Comparison of ENCODE assay signal across 14 cellular contexts in the genomic region with DNA sequence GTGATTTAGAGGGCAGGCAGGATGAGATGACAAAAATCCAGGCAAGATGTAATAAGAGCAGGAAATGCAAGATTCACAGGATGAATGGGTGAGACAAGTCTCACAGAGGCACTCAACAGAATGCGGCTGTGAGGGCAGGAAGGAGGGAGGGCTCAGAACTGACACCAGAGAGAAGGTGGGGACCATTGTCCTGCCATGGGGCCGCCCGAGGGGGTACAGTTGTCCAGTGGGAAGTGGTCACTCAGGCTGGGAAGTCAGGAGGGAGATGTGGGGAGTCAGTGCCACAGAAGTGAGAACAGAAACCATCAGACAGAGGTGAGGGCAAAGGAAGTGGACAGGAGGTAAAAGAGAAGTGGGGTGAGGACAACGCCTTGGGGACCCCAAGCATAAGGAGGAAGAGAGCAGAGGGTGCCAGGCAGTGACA. TPM values are rescaled to one million over a fixed set of nuclear protein-coding genes. Genes with fewer than 3 reads are reported as not detected.
DNase-seq lines count a peak whose midpoint lies in the region; ATAC-seq, FAIRE-seq and TF ChIP-seq lines count a peak whose summit lies in the region.
"Had no signal": no experiment of that assay in that cellular context is flagged by ENCODE, and none has a peak within 500 bp of the region (broad histone marks: within the 10 kb centered on the region; RNA-seq: fewer than 3 reads in every experiment).

No MANE protein-coding gene starts in this region.

- no peak overlapping the region for H3K9ac ChIP-seq in astrocyte (ENCODE audit: low read length)

- no peak overlapping the region for H2AFZ ChIP-seq in astrocyte (ENCODE audit: low read depth, low read length)

- no peaks in the 10 kb centered on the region for H3K9me3 Mint-ChIP-seq in CD4-positive, alpha-beta memory T cell
- H3K9me3 Mint-ChIP-seq in astrocyte (ENCODE audit: unreplicated experiment) (peaks cover 2% of the 10 kb centered on the region), nephron progenitor cell (no peaks in the 10 kb centered on the region)
- H3K9me3 Mint-ChIP-seq: CD4-positive, alpha-beta T cell had no signal

- TF ChIP-seq POLR2A in heart left ventricle (IDR thresholded peaks at IDR 0.05) = no peak

- no peak for ATAC-seq in heart left ventricle
- no peak for ATAC-seq in HG02798 (IDR thresholded peaks at IDR 0.05; ENCODE audit: poor library complexity, unreplicated experiment)
- no peak for ATAC-seq in esophagus mucosa
- ATAC-seq: activated CD4-positive, alpha-beta T cell treated with anti-CD3 and anti-CD28 coated beads for 36 hours; body of pancreas had no signal

- H3K4me3 Mint-ChIP-seq in CD4-positive, alpha-beta memory T cell = peak overlapping the region in 5 of 8 donors; percentile 1 to 64 (median 30)
- H3K4me3 Mint-ChIP-seq in astrocyte (ENCODE audit: unreplicated experiment) (no peak overlapping the region), nephron progenitor cell (no peak overlapping the region)
- H3K4me3 Mint-ChIP-seq: activated CD4-positive, alpha-beta T cell treated with anti-CD3 and anti-CD28 coated beads for 36 hours; CD4-positive, alpha-beta T cell had no signal

- POLR2A ChIA-PET in CD4-positive, alpha-beta memory T cell (lab: Charles Lee; ENCODE audit: partially characterized antibody) = no interaction called here

- H3K79me2 ChIP-seq in astrocyte (ENCODE audit: insufficient read depth, low read length) = no peaks in the 10 kb centered on the region

- H3K9me3 ChIP-seq in CD4-positive, alpha-beta memory T cell (ENCODE audit: control insufficient read depth in 1 of 2, low read length in 2 of 2) = no peaks in the 10 kb centered on the region
- H3K9me3 ChIP-seq in astrocyte (ENCODE audit: insufficient read depth, low read depth, low read length) (no peaks in the 10 kb centered on the region), heart left ventricle (no peaks in the 10 kb centered on the region)
- H3K9me3 ChIP-seq: body of pancreas had no signal

- FAIRE-seq in astrocyte (lab: Jason Lieb, UNC) = no peak

- no peaks in the 10 kb centered on the region for H3K27me3 Mint-ChIP-seq in CD4-positive, alpha-beta memory T cell
- H3K27me3 Mint-ChIP-seq in astrocyte (ENCODE audit: low read depth, unreplicated experiment) (no peaks in the 10 kb centered on the region), nephron progenitor cell (ENCODE audit: low read depth, poor library complexity) (peaks cover 3% of the 10 kb centered on the region)
- H3K27me3 Mint-ChIP-seq: activated CD4-positive, alpha-beta T cell treated with anti-CD3 and anti-CD28 coated beads for 36 hours had no signal

- H4K20me1 ChIP-seq in astrocyte (ENCODE audit: insufficient read depth, low read length) = no peaks in the 10 kb centered on the region

- peak overlapping the region in 6 of 7 donors; percentile 13 to 81 (median 57) for H3K27ac Mint-ChIP-seq in CD4-positive, alpha-beta memory T cell
- H3K27ac Mint-ChIP-seq in astrocyte (ENCODE audit: unreplicated experiment) = peak overlapping the region; percentile 15
- H3K27ac Mint-ChIP-seq in nephron progenitor cell = peak overlapping the region; percentile 86
- H3K27ac Mint-ChIP-seq: activated CD4-positive, alpha-beta T cell treated with anti-CD3 and anti-CD28 coated beads for 36 hours; CD4-positive, alpha-beta T cell had no signal

- no peak overlapping the region for H3K4me2 ChIP-seq in astrocyte (ENCODE audit: low read length)

- H3K4me3 ChIP-seq in CD4-positive, alpha-beta memory T cell (ENCODE audit: low read length in 2 of 2) = no peak overlapping the region
- H3K4me3 ChIP-seq in astrocyte (ENCODE audit: insufficient read depth, low read depth, low read length) = no peak overlapping the region
- H3K4me3 ChIP-seq in heart left ventricle = no peak overlapping the region
- H3K4me3 ChIP-seq: body of pancreas had no signal

- TF ChIP-seq CTCF in astrocyte (IDR thresholded peaks at IDR 0.05; ENCODE audit: insufficient read depth, low read depth, low read length) = no peak
- TF ChIP-seq CTCF in nephron progenitor cell (IDR thresholded peaks at IDR 0.05) = no peak
- no peak for TF ChIP-seq CTCF in heart left ventricle (IDR thresholded peaks at IDR 0.05)

- 62 to 73% (median 67%) methylated on average over 4 of the region's 4 CpGs for WGBS in heart left ventricle, 4 donors

- H3K36me3 Mint-ChIP-seq in CD4-positive, alpha-beta memory T cell = no peaks in the 10 kb centered on the region
- H3K36me3 Mint-ChIP-seq in astrocyte (ENCODE audit: low read depth, unreplicated experiment) (peaks cover 3% of the 10 kb centered on the region), nephron progenitor cell (ENCODE audit: low read depth) (peaks cover 6% of the 10 kb centered on the region)

- H3K27me3 ChIP-seq in CD4-positive, alpha-beta memory T cell (ENCODE audit: insufficient read depth, low read length) = no peaks in the 10 kb centered on the region
- H3K27me3 ChIP-seq in astrocyte (ENCODE audit: insufficient read depth, low read length) (no peaks in the 10 kb centered on the region), heart left ventricle (no peaks in the 10 kb centered on the region)
- H3K27me3 ChIP-seq: body of pancreas had no signal

- CTCF ChIA-PET in CD4-positive, alpha-beta memory T cell (lab: Charles Lee; ENCODE audit: partially characterized antibody) = no interaction called here

- peaks cover 29% of the 10 kb centered on the region for H3K4me1 ChIP-seq in CD4-positive, alpha-beta memory T cell (ENCODE audit: insufficient read depth, low read length)
- H3K4me1 ChIP-seq in astrocyte (ENCODE audit: insufficient read depth, low read length) = peaks cover 29% of the 10 kb centered on the region
- peaks cover 0 to 25% (median 13%) of the 10 kb centered on the region in 12 donors for H3K4me1 ChIP-seq in heart left ventricle

- no peak overlapping the region for H3K27ac ChIP-seq in CD4-positive, alpha-beta memory T cell (ENCODE audit: low read depth, low read length)
- no peak overlapping the region for H3K27ac ChIP-seq in astrocyte (ENCODE audit: low read depth, low read length)
- H3K27ac ChIP-seq in heart left ventricle = peak overlapping the region in 1 of 12 donors; percentile 15
- H3K27ac ChIP-seq: body of pancreas had no signal

- intact Hi-C loops in CD4-positive, alpha-beta memory T cell (cut with micrococcal nuclease) = no loop called here
- intact Hi-C loops in heart left ventricle (cut with DNase I) = loop anchor here in 4 of 10 donors (10.0 kb wide), 4 partner anchors 65 to 115 kb away; no protein-coding TSS in a partner anchor

- no peak for DNase-seq in CD4-positive, alpha-beta memory T cell
- DNase-seq in MV-4-11 (lab: John Stamatoyannopoulos, UW) (peak; percentile 72), astrocyte (ENCODE audit: low read depth) (no peak), nephron progenitor cell (no peak), middle frontal gyrus (ENCODE audit: extremely low spot score, low spot score) (no peak), heart left ventricle (no peak)
- DNase-seq: activated CD4-positive, alpha-beta T cell treated with anti-CD3 and anti-CD28 coated beads for 36 hours; body of pancreas; CD4-positive, alpha-beta T cell; NCI-H2029 treated with DMSO at 0.1 percent for 48 hours; NCI-H82; Right ventricle myocardium superior had no signal

- peaks cover 16 to 30% (median 22%) of the 10 kb centered on the region in 4 donors for H3K4me1 Mint-ChIP-seq in CD4-positive, alpha-beta memory T cell
- peaks cover 25% of the 10 kb centered on the region for H3K4me1 Mint-ChIP-seq in astrocyte (ENCODE audit: low read depth, unreplicated experiment)
- H3K4me1 Mint-ChIP-seq in nephron progenitor cell = peaks cover 50% of the 10 kb centered on the region

- H3K36me3 ChIP-seq in CD4-positive, alpha-beta memory T cell (ENCODE audit: insufficient read depth, low read length) = no peaks in the 10 kb centered on the region
- H3K36me3 ChIP-seq in astrocyte (ENCODE audit: insufficient read depth, low read length) (no peaks in the 10 kb centered on the region), heart left ventricle (peaks cover 0 to 16% (median 0%) of the 10 kb centered on the region in 9 donors)

RNA-seq across cellular contexts. Expression of a gene that starts 8.9 kb away (rescaled TPM):
- total RNA-seq in CD4-positive, alpha-beta memory T cell = 1 to 10 TPM; 3.1 to 3.5 TPM
- polyA plus RNA-seq in CD4-positive, alpha-beta memory T cell = 1 to 10 TPM in 1 of 2 donors, not detected in 1; 2.2 TPM
- total RNA-seq in astrocyte (14.0 and 15.4 TPM in 2 replicates), heart left ventricle (10 to 100 TPM; 13.4 to 36.4 (median 26.1) TPM), esophagus mucosa (5.4 TPM)
- polyA plus RNA-seq in heart left ventricle = 10 to 100 TPM in 1 of 2 donors, 1 to 10 TPM in 1; 5.9 to 10.2 TPM

RNA-seq across cellular contexts. Expression of a gene that starts 42.1 kb away (rescaled TPM):
- total RNA-seq in CD4-positive, alpha-beta memory T cell = not detected
- not detected for polyA plus RNA-seq in CD4-positive, alpha-beta memory T cell
- not detected in 2 replicates for total RNA-seq in astrocyte
- total RNA-seq in heart left ventricle = under 1 TPM in 2 of 9 donors, not detected in 7; 0.75 to 0.77 TPM
- under 1 TPM; 0.53 to 0.94 TPM for polyA plus RNA-seq in heart left ventricle
- total RNA-seq in esophagus mucosa = not detected
- total RNA-seq: body of pancreas; CD4-positive, alpha-beta T cell; Right ventricle myocardium superior had no signal

Comparison
In these comparisons a context has a peak if more than half of its experiments do, and no peak if none do; other contexts are left out.
1. H3K27ac Mint-ChIP-seq: peak in every context shown above with its lines; median percentile 86 in nephron progenitor cell; 57 in CD4-positive, alpha-beta memory T cell; 15 in astrocyte.
2. H3K4me3 Mint-ChIP-seq: peak in CD4-positive, alpha-beta memory T cell (5 of 8); none in astrocyte (single experiment) and nephron progenitor cell (single experiment).